8 cellular contexts compared by ENCODE assay signal in genomic region chr4:118270492-118270891, GRCh38.
DNase-seq lines count a peak whose midpoint lies in the region; ATAC-seq, FAIRE-seq and TF ChIP-seq lines count a peak whose summit lies in the region.

No MANE protein-coding gene starts in this region.

- no peaks in the 10 kb centered on the region for H3K79me2 ChIP-seq in Karpas-422 (ENCODE audit: low read length)

- H3K9ac ChIP-seq in Karpas-422 (ENCODE audit: low read length): no peak overlapping the region

- H3K4me1 ChIP-seq in Karpas-422 (ENCODE audit: low read length): no peaks in the 10 kb centered on the region
- peaks cover 0 to 4% (median 0%) of the 10 kb centered on the region in 6 donors for H3K4me1 ChIP-seq in spleen
- H3K4me1 ChIP-seq in effector memory CD4-positive, alpha-beta T cell (ENCODE audit: control insufficient read depth, insufficient read depth, low read length, poor library complexity, severe bottlenecking): no peaks in the 10 kb centered on the region

- TF ChIP-seq CTCF in D721Med (IDR thresholded peaks at IDR 0.05; ENCODE audit: insufficient read depth, missing control alignments) (peak; percentile 67), fibroblast of villous mesenchyme (IDR thresholded peaks at IDR 0.05; ENCODE audit: insufficient read depth, low read depth, low read length) (peak; percentile 55), spleen (IDR thresholded peaks at IDR 0.05 in 8 of 11, conservative IDR thresholded peaks at IDR 0.05 in 3 of 11) (peak in 8 of 11 experiments; percentile 29 to 63 (median 56))

- DNase-seq in D721Med (ENCODE audit: insufficient read length, low spot score) (no peak), Karpas-422 (peak; percentile 84), SW480 (ENCODE audit: low spot score) (peak; percentile 42), fibroblast of villous mesenchyme (ENCODE audit: low read depth) (peak; percentile 64), spleen (no peak), UCSD-AML1 (lab: John Stamatoyannopoulos, UW; ENCODE audit: unreplicated experiment) (no peak)
- no peak for DNase-seq in effector memory CD4-positive, alpha-beta T cell

- H3K9me2 ChIP-seq in Karpas-422 (replicated peaks; ENCODE audit: insufficient read depth, low read length): no peaks in the 10 kb centered on the region

- H3K4me2 ChIP-seq in Karpas-422 (ENCODE audit: low read depth, low read length, poor library complexity, severe bottlenecking): no peak overlapping the region

- H3K9me3 ChIP-seq in Karpas-422 (ENCODE audit: low read length): no peaks in the 10 kb centered on the region
- no peaks in the 10 kb centered on the region for H3K9me3 ChIP-seq in spleen
- H3K9me3 ChIP-seq in effector memory CD4-positive, alpha-beta T cell (ENCODE audit: control insufficient read depth, low read length): no peaks in the 10 kb centered on the region

- H2AFZ ChIP-seq in Karpas-422 (ENCODE audit: low read length): no peak overlapping the region

- H3K27ac ChIP-seq in Karpas-422 (ENCODE audit: low read length): no peak overlapping the region
- H3K27ac ChIP-seq in spleen: no peak overlapping the region
- no peak overlapping the region for H3K27ac ChIP-seq in effector memory CD4-positive, alpha-beta T cell (ENCODE audit: insufficient read depth, low read length, poor library complexity, severe bottlenecking)

- peak; percentile 59 for ATAC-seq in GM19463 (IDR thresholded peaks at IDR 0.05; ENCODE audit: unreplicated experiment)

- 3 to 9% (median 4%) methylated on average over 2 of the region's 2 CpGs for WGBS in spleen, 5 donors

- H3K4me3 ChIP-seq in Karpas-422 (ENCODE audit: low read length) (no peak overlapping the region), fibroblast of villous mesenchyme (ENCODE audit: low read depth, low read length) (no peak overlapping the region), spleen (no peak overlapping the region)
- no peak overlapping the region for H3K4me3 ChIP-seq in effector memory CD4-positive, alpha-beta T cell (ENCODE audit: insufficient read depth, low read depth, low read length, poor library complexity, severe bottlenecking)

- H4K20me1 ChIP-seq in Karpas-422 (ENCODE audit: insufficient read depth, low read depth, low read length): no peaks in the 10 kb centered on the region

- no peak for TF ChIP-seq POLR2A in spleen (IDR thresholded peaks at IDR 0.05)

- intact Hi-C loops in spleen (cut with DNase I; ENCODE audit: low total_unique reads): no loop called here

- FAIRE-seq in D721Med (lab: Jason Lieb, UNC): peak; percentile 97

- H3K27me3 ChIP-seq in Karpas-422 (ENCODE audit: low read length) (no peaks in the 10 kb centered on the region), spleen (replicated peaks in 1 of 7) (peaks cover 0 to 8% (median 3%) of the 10 kb centered on the region in 7 donors)
- H3K27me3 ChIP-seq in effector memory CD4-positive, alpha-beta T cell (replicated peaks; ENCODE audit: control insufficient read depth, insufficient read depth, low read length, poor library complexity, severe bottlenecking): no peaks in the 10 kb centered on the region

- H3K36me3 ChIP-seq in Karpas-422 (ENCODE audit: insufficient read depth, low read length) (no peaks in the 10 kb centered on the region), spleen (no peaks in the 10 kb centered on the region)
- H3K36me3 ChIP-seq in effector memory CD4-positive, alpha-beta T cell (ENCODE audit: control insufficient read depth, insufficient read depth, low read length): no peaks in the 10 kb centered on the region

Comparison
In these comparisons a context has a peak if more than half of its experiments do, and no peak if none do; other contexts are left out.
1. DNase-seq: peak in Karpas-422 (single experiment), SW480 (single experiment) and fibroblast of villous mesenchyme (single experiment); none in D721Med (single experiment), spleen (single experiment), UCSD-AML1 (single experiment) and effector memory CD4-positive, alpha-beta T cell (0 of 3).
2. Peak in every context shown above with its lines, with median percentiles within 50 percentile points of each other: CTCF ChIP-seq.